Comparison of ENCODE assay signal across 8 cellular contexts in genomic region chr20:25987073-25987927, GRCh38.
A peak's percentile ranks its signal among the peaks of the same experiment; 100 is the strongest.
DNase-seq lines count a peak whose midpoint lies in the region; ATAC-seq and TF ChIP-seq lines count a peak whose summit lies in the region.

No MANE protein-coding gene starts in this region.

- peak; percentile 15 for DNase-seq in NCI-H774 (lab: John Stamatoyannopoulos, UW)
- DNase-seq in activated gamma-delta T cell treated with Interleukin-2 at 50 U/mL for 16 hours = peak; percentile 22
- peak; percentile 34 for DNase-seq in left ventricle myocardium inferior
- DNase-seq in stimulated activated CD4-positive, alpha-beta T cell treated with anti-CD3 and anti-CD28 coated beads, Interleukin-12 subunit alpha, Interleukin-12 subunit beta, amount 100 ng/mL, for 24 hours (ENCODE audit: low read depth in 2 of 2) = peak; percentile 29 to 35
- no peak for DNase-seq in left lobe of liver (ENCODE audit: low spot score)
- DNase-seq in SW480 (ENCODE audit: low spot score) = no peak

- ATAC-seq in GM18498 (IDR thresholded peaks at IDR 0.05; ENCODE audit: unreplicated experiment) (peak; percentile 90), HG02884 (IDR thresholded peaks at IDR 0.05; ENCODE audit: unreplicated experiment) (peak; percentile 75), left lobe of liver (no peak)

- TF ChIP-seq CTCF in left ventricle myocardium inferior (IDR thresholded peaks at IDR 0.05; ENCODE audit: borderline replicate concordance) = peak; percentile 57

- H3K27me3 ChIP-seq in left ventricle myocardium inferior (ENCODE audit: low read depth) = peaks cover 19% of the 10 kb centered on the region

- peak overlapping the region; percentile 66 for H3K4me3 ChIP-seq in left ventricle myocardium inferior

- intact Hi-C loops in left ventricle myocardium inferior (cut with micrococcal nuclease) = no loop called here

- H3K27ac ChIP-seq in left ventricle myocardium inferior (replicated peaks) = no peak overlapping the region

- H3K4me1 ChIP-seq in left ventricle myocardium inferior = peaks cover 4% of the 10 kb centered on the region

- no peaks in the 10 kb centered on the region for H3K36me3 ChIP-seq in left ventricle myocardium inferior

- H3K9me3 ChIP-seq in left ventricle myocardium inferior (replicated peaks) = no peaks in the 10 kb centered on the region

Comparison
In these comparisons a context has a peak if more than half of its experiments do, and no peak if none do; other contexts are left out.
1. DNase-seq: peak in NCI-H774 (single experiment), activated gamma-delta T cell treated with Interleukin-2 at 50 U/mL for 16 hours (single experiment), left ventricle myocardium inferior (single experiment) and stimulated activated CD4-positive, alpha-beta T cell treated with anti-CD3 and anti-CD28 coated beads, Interleukin-12 subunit alpha, Interleukin-12 subunit beta, amount 100 ng/mL, for 24 hours (2 of 2); none in left lobe of liver (single experiment) and SW480 (single experiment).